In the genomic region with DNA sequence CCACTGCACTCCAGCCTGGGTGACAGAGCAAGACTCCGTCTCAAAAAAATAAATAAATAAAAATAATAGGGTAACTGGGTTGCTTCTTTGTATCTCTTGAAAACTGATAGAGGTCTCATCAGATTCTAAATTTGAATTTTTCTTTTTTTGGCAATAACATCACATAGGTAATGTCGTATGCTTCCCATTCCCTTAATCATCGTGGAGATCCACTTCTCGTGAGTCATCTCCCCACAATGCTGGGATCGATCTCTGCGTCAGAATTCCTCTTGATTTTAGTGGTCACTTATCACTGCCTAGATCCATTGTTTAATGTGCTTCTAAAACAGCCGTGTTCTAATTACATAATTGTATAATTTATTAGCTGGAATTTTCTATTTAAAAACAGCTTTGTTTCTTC, we compare ENCODE assay signal across 15 cellular contexts.
DNase-seq lines count a peak whose midpoint lies in the region; TF ChIP-seq lines count a peak whose summit lies in the region.
"Had no signal": no experiment of that assay in that cellular context is flagged by ENCODE, and none has a peak within 500 bp of the region (broad histone marks: within the 10 kb centered on the region; RNA-seq: fewer than 3 reads in every experiment).

No MANE protein-coding gene starts in this region.

- H3K4me3 Mint-ChIP-seq in HFFc6 (no peak overlapping the region), osteocyte (ENCODE audit: unreplicated experiment) (no peak overlapping the region)
- H3K4me3 Mint-ChIP-seq: CD14-positive monocyte; CD8-positive, alpha-beta memory T cell had no signal

- H3K9me3 Mint-ChIP-seq in HFFc6 (no peaks in the 10 kb centered on the region), osteocyte (ENCODE audit: unreplicated experiment) (no peaks in the 10 kb centered on the region)
- H3K9me3 Mint-ChIP-seq: CD14-positive monocyte; CD8-positive, alpha-beta memory T cell had no signal

- peak overlapping the region; percentile 19 for H3K27ac Mint-ChIP-seq in HFFc6
- no peak overlapping the region for H3K27ac Mint-ChIP-seq in osteocyte (ENCODE audit: unreplicated experiment)

- DNase-seq in EH (ENCODE audit: low read depth) (peak; percentile 37), HFFc6 (peak; percentile 27), iris pigment epithelial cell (ENCODE audit: low read depth) (peak; percentile 38), midbrain (lab: John Stamatoyannopoulos, UW) (no peak), osteocyte (ENCODE audit: extremely low spot score, unreplicated experiment) (no peak), cortex of kidney (lab: John Stamatoyannopoulos, UW) (no peak)
- no peak for DNase-seq in activated CD4-positive, alpha-beta T cell treated with anti-CD3 and anti-CD28 coated beads for 4 hours
- DNase-seq: Caco-2; CD8-positive, alpha-beta memory T cell; DND-41; GOT3 had no signal

- H3K27me3 Mint-ChIP-seq in HFFc6 (ENCODE audit: insufficient read depth) (no peaks in the 10 kb centered on the region; the same call in none of the 2 replicates), osteocyte (ENCODE audit: unreplicated experiment) (no peaks in the 10 kb centered on the region)
- H3K27me3 Mint-ChIP-seq: CD8-positive, alpha-beta memory T cell had no signal

- H3K4me1 Mint-ChIP-seq in HFFc6 (ENCODE audit: low read depth) = peaks cover 33% of the 10 kb centered on the region
- H3K4me1 Mint-ChIP-seq in osteocyte (ENCODE audit: unreplicated experiment) = peaks cover 4% of the 10 kb centered on the region
- H3K4me1 Mint-ChIP-seq: CD14-positive monocyte had no signal

- no peak for TF ChIP-seq CTCF in HFFc6 (IDR thresholded peaks at IDR 0.05)
- TF ChIP-seq CTCF in VCaP (conservative IDR thresholded peaks at IDR 0.05) = no peak
- TF ChIP-seq CTCF in osteocyte (IDR thresholded peaks at IDR 0.05) = no peak

- H3K27ac ChIP-seq in VCaP = peak overlapping the region; percentile 12; the same call in 1 of the 2 replicates
- H3K27ac ChIP-seq: 22Rv1, HL-60 had no signal

- peaks cover 50% of the 10 kb centered on the region for H3K36me3 Mint-ChIP-seq in HFFc6 (ENCODE audit: low read depth)
- peaks cover 46% of the 10 kb centered on the region for H3K36me3 Mint-ChIP-seq in osteocyte (ENCODE audit: unreplicated experiment)

Comparison
In these comparisons a context has a peak if more than half of its experiments do, and no peak if none do; other contexts are left out.
1. DNase-seq: peak in EH (single experiment), HFFc6 (single experiment) and iris pigment epithelial cell (single experiment); none in midbrain (single experiment), osteocyte (single experiment), activated CD4-positive, alpha-beta T cell treated with anti-CD3 and anti-CD28 coated beads for 4 hours (0 of 2) and cortex of kidney (single experiment).